In genomic region chr22:39153220-39153860, GRCh38 we compare ENCODE assay signal across 8 cellular contexts. TPM values are rescaled to one million over a fixed set of nuclear protein-coding genes. Genes with fewer than 3 reads are reported as not detected.
DNase-seq lines count a peak whose midpoint lies in the region; ATAC-seq and TF ChIP-seq lines count a peak whose summit lies in the region.

No MANE protein-coding gene starts in this region.

- H3K4me2 ChIP-seq in PC-9: peak overlapping the region; percentile 95

- BruUV-seq in PC-9 (replicated peaks; lab: Mats Ljungman, UMichigan): TSS peak; percentile 91

- 0 out of 2 replicates have a peak, but pooled peaks cover 3% of the 10 kb centered on the region for H3K79me2 ChIP-seq in PC-9 (ENCODE audit: low read depth)

- POLR2A ChIA-PET in PC-9 (lab: Charles Lee; ENCODE audit: unreplicated experiment): interaction anchor here (0.8 to 1.0 kb wide), 2 partner anchors 150 to 165 kb away, joined by 5 to 7 read pairs; no protein-coding TSS in a partner anchor

- H3K27me3 ChIP-seq in PC-9 (ENCODE audit: insufficient read depth, low read depth): no peaks in the 10 kb centered on the region
- H3K27me3 ChIP-seq in esophagus squamous epithelium: peaks cover 0 to 18% (median 0%) of the 10 kb centered on the region in 4 donors
- H3K27me3 ChIP-seq in prostate gland (replicated peaks; ENCODE audit: insufficient read depth): no peaks in the 10 kb centered on the region

- H3K9me2 ChIP-seq in PC-9 (ENCODE audit: insufficient read depth): no peaks in the 10 kb centered on the region

- H3K9me3 ChIP-seq in PC-9 (ENCODE audit: insufficient read depth, low read depth): no peaks in the 10 kb centered on the region
- H3K9me3 ChIP-seq in esophagus squamous epithelium: no peaks in the 10 kb centered on the region
- no peaks in the 10 kb centered on the region for H3K9me3 ChIP-seq in prostate gland

- H3K4me3 ChIP-seq in PC-9 (peak overlapping the region; percentile 77), esophagus squamous epithelium (peak overlapping the region; percentile 70 to 97 (median 82)), prostate gland (peak overlapping the region; percentile 70 to 83)

- TF ChIP-seq POLR2A in esophagus squamous epithelium (IDR thresholded peaks at IDR 0.05): no peak
- no peak for TF ChIP-seq POLR2A in prostate gland (IDR thresholded peaks at IDR 0.05)

- peak; percentile 10 for ATAC-seq in GM21737 (IDR thresholded peaks at IDR 0.05; ENCODE audit: unreplicated experiment)
- ATAC-seq in HG03378 (IDR thresholded peaks at IDR 0.05; ENCODE audit: unreplicated experiment): no peak

- H3K4me1 ChIP-seq in PC-9 (replicated peaks; ENCODE audit: insufficient read depth): peaks cover 16% of the 10 kb centered on the region
- H3K4me1 ChIP-seq in esophagus squamous epithelium: peaks cover 23 to 50% (median 37%) of the 10 kb centered on the region in 3 donors
- peaks cover 7% of the 10 kb centered on the region for H3K4me1 ChIP-seq in prostate gland (replicated peaks)

- CTCF ChIA-PET in PC-9 (lab: Charles Lee): no interaction called here

- TF ChIP-seq CTCF in PC-9 (conservative IDR thresholded peaks at IDR 0.05) (no peak), esophagus squamous epithelium (IDR thresholded peaks at IDR 0.05) (no peak), prostate gland (IDR thresholded peaks at IDR 0.05) (no peak)

- WGBS in esophagus squamous epithelium, 2 donors: 5 to 8% methylated on average over 36 to 44 of the region's 44 CpGs
- 8% methylated on average over 30 of the region's 44 CpGs for WGBS in prostate gland

- intact Hi-C loops in PC-9 (cut with micrococcal nuclease; ENCODE audit: unreplicated experiment) (loop anchor here (5.0 kb wide), 2 partner anchors 164 to 369 kb away; partner anchors contain the start of genes ATF4 and RPL3), esophagus squamous epithelium (cut with DNase I) (no loop called here), prostate gland (cut with DNase I) (loop anchor here (5.0 kb wide), 1 partner anchor 164 kb away; the partner anchor contains the start of gene RPL3)

- H2AFZ ChIP-seq in PC-9: peak overlapping the region; percentile 97

- H3K27ac ChIP-seq in PC-9 (no peak overlapping the region), esophagus squamous epithelium (peak overlapping the region; percentile 85 to 98 (median 90)), prostate gland (peak overlapping the region; percentile 82 to 98)

- H4K20me1 ChIP-seq in PC-9 (ENCODE audit: insufficient read depth): no peaks in the 10 kb centered on the region

- DNase-seq in PC-9: no peak
- no peak for DNase-seq in esophagus squamous epithelium (lab: John Stamatoyannopoulos, UW)
- DNase-seq in prostate gland (ENCODE audit: low spot score): no peak
- DNase-seq in NCI-H446 (lab: John Stamatoyannopoulos, UW): no peak
- DNase-seq in UCSD-AML1 (lab: John Stamatoyannopoulos, UW; ENCODE audit: unreplicated experiment): no peak
- no peak for DNase-seq in NCI-H187 (lab: John Stamatoyannopoulos, UW)

- H3K36me3 ChIP-seq in PC-9 (ENCODE audit: low read depth): no peaks in the 10 kb centered on the region
- peaks cover 0 to 10% (median 6%) of the 10 kb centered on the region in 3 donors for H3K36me3 ChIP-seq in esophagus squamous epithelium
- H3K36me3 ChIP-seq in prostate gland: no peaks in the 10 kb centered on the region

- H3F3A ChIP-seq in PC-9 (ENCODE audit: insufficient read depth, low read depth): peaks cover 36% of the 10 kb centered on the region

RNA-seq across cellular contexts. Expression of gene CBX7, which starts 0.9 kb away (rescaled TPM):
- total RNA-seq in PC-9 (2021) (28.2 and 29.1 TPM in 2 replicates), esophagus squamous epithelium (10 to 100 TPM in 3 of 4 donors, 1 to 10 TPM in 1; 4.7 to 56.1 (median 19.5) TPM), prostate gland (100 to 1,000 TPM in 1 of 2 donors, 10 to 100 TPM in 1; 82.7 to 115 TPM)

RNA-seq across cellular contexts. Expression of gene APOBEC3H, which starts 56.3 kb away (rescaled TPM):
- total RNA-seq in PC-9 (2021) (1.5 and 2.5 TPM in 2 replicates), esophagus squamous epithelium (under 1 TPM in 2 of 4 donors, not detected in 2; 0.92 to 0.95 TPM), prostate gland (1 to 10 TPM in 1 of 2 donors, not detected in 1; 4.1 TPM)
